In the genomic region with DNA sequence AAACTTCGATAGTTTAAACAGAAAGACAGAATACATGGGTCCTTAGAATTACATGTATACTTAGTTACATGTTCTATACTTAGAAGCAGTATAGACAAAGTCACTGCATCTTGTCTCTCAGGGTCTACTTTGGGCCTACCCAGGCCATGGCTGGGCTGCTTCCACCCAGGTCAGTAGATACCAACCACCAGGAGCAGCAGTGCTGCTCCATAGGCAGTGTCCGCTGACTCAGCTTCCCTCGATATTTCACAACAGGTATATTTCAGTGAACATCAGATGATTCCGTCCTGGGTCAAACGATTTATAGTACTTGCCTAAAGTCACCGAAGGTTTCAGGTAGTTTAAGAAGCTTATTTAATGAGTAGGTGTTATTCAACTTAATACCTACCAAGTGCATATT, we compare ENCODE assay signal across 18 cellular contexts. TPM values are rescaled to one million over a fixed set of nuclear protein-coding genes. Genes with fewer than 3 reads are reported as not detected.
DNase-seq lines count a peak whose midpoint lies in the region; ATAC-seq and TF ChIP-seq lines count a peak whose summit lies in the region.
"Had no signal": no experiment of that assay in that cellular context is flagged by ENCODE, and none has a peak within 500 bp of the region (broad histone marks: within the 10 kb centered on the region; RNA-seq: fewer than 3 reads in every experiment).

No MANE protein-coding gene starts in this region.

- DNase-seq in activated CD8-positive, alpha-beta memory T cell treated with anti-CD3 and anti-CD28 coated beads, Interleukin-2, amount 10 ng/mL, durations not matched to agents 7 days and 5 days = no peak
- no peak for DNase-seq in activated CD8-positive, alpha-beta memory T cell treated with anti-CD3 and anti-CD28 coated beads, Interleukin-2, amount 50 U/mL, for 48 hours
- peak; percentile 46 for DNase-seq in RKO (ENCODE audit: low spot score)
- peak; percentile 26 for DNase-seq in choroid plexus epithelial cell (ENCODE audit: low read depth)
- DNase-seq in trophoblast cell = peak; percentile 23 to 44
- no peak for DNase-seq in effector CD4-positive, alpha-beta T cell
- DNase-seq in midbrain (lab: John Stamatoyannopoulos, UW) = no peak
- no peak for DNase-seq in cortex of kidney (lab: John Stamatoyannopoulos, UW)
- DNase-seq: activated CD4-positive, CD25-positive, alpha-beta regulatory T cell; activated CD8-positive, alpha-beta memory T cell treated with anti-CD3 and anti-CD28 coated beads, Interleukin-2, amount 50 U/mL, for 4 hours; glutamatergic neuron; HCEC 1CT; MV-4-11; NCI-H2081 treated with DMSO at 0.1 percent for 48 hours; NCI-H526 treated with DMSO at 0.1 percent for 48 hours; stimulated activated CD4-positive, alpha-beta T cell treated with anti-CD3 and anti-CD28 coated beads, Interleukin-1b, Interleukin-23, amount 100 ng/mL, for 48 hours had no signal

- TF ChIP-seq CTCF in choroid plexus epithelial cell (conservative IDR thresholded peaks at IDR 0.05; ENCODE audit: low read depth, low read length) = peak; percentile 24

- H3K18ac ChIP-seq in trophoblast cell (ENCODE audit: low read length) = no peak overlapping the region

- H3K27ac ChIP-seq in trophoblast cell (ENCODE audit: low read depth, low read length) = no peak overlapping the region
- H3K27ac ChIP-seq: right atrium auricular region, tibial nerve had no signal

- no peaks in the 10 kb centered on the region for H3K79me1 ChIP-seq in trophoblast cell (ENCODE audit: low read length)

- peaks cover 22 to 52% of the 10 kb centered on the region in 2 experiments for H3K36me3 ChIP-seq in trophoblast cell (ENCODE audit: control insufficient read depth in 1 of 2, insufficient read depth in 2 of 2, low read length in 2 of 2)

- no CpG with 5 or more reads among the region's 6 CpGs for WGBS in trophoblast cell (ENCODE audit: extremely low coverage, insufficient coverage, insufficient read length)

- H3K79me2 ChIP-seq in trophoblast cell (ENCODE audit: control insufficient read depth, insufficient read depth, low read length, poor library complexity) = no peaks in the 10 kb centered on the region

- H3K9me3 Mint-ChIP-seq in activated CD8-positive, alpha-beta memory T cell treated with anti-CD3 and anti-CD28 coated beads, Interleukin-2, amount 10 ng/mL, durations not matched to agents 7 days and 5 days (ENCODE audit: low read depth) = no peaks in the 10 kb centered on the region

- H3K4me3 Mint-ChIP-seq in activated CD8-positive, alpha-beta memory T cell treated with anti-CD3 and anti-CD28 coated beads, Interleukin-2, amount 10 ng/mL, durations not matched to agents 7 days and 5 days = no peak overlapping the region

- H3K9ac ChIP-seq in trophoblast cell (ENCODE audit: low read length) = no peak overlapping the region

- no peak overlapping the region for H2BK120ac ChIP-seq in trophoblast cell (ENCODE audit: insufficient read depth, low read length, poor library complexity)

- H3K9me3 ChIP-seq in trophoblast cell (ENCODE audit: insufficient read depth, low read depth, low read length) = no peaks in the 10 kb centered on the region
- H3K9me3 ChIP-seq: right atrium auricular region, tibial nerve had no signal

- H2BK12ac ChIP-seq in trophoblast cell (ENCODE audit: low read length) = peak overlapping the region; percentile 40

- no peaks in the 10 kb centered on the region for H3K4me1 ChIP-seq in trophoblast cell (ENCODE audit: control insufficient read depth in 1 of 2, insufficient read depth in 2 of 2, low read length in 2 of 2)
- H3K4me1 ChIP-seq: right atrium auricular region, tibial nerve had no signal

- H3K4me3 ChIP-seq in choroid plexus epithelial cell (ENCODE audit: low read depth, low read length) = no peak overlapping the region
- no peak overlapping the region for H3K4me3 ChIP-seq in trophoblast cell (ENCODE audit: low read depth, low read length)
- H3K4me3 ChIP-seq: right atrium auricular region, tibial nerve had no signal

- no peak for ATAC-seq in activated CD8-positive, alpha-beta memory T cell treated with anti-CD3 and anti-CD28 coated beads, Interleukin-2, amount 10 ng/mL, durations not matched to agents 7 days and 5 days

- H3K27me3 Mint-ChIP-seq in activated CD8-positive, alpha-beta memory T cell treated with anti-CD3 and anti-CD28 coated beads, Interleukin-2, amount 10 ng/mL, durations not matched to agents 7 days and 5 days = no peaks in the 10 kb centered on the region

- no peaks in the 10 kb centered on the region for H3K27me3 ChIP-seq in trophoblast cell (ENCODE audit: insufficient read depth, low read length)
- H3K27me3 ChIP-seq: right atrium auricular region, tibial nerve had no signal

- no peak overlapping the region for H2AK5ac ChIP-seq in trophoblast cell (ENCODE audit: low read length)

- H4K8ac ChIP-seq in trophoblast cell (ENCODE audit: low read depth, low read length) = no peak overlapping the region

- H2BK5ac ChIP-seq in trophoblast cell (ENCODE audit: low read depth, low read length, poor library complexity) = no peak overlapping the region

- H3K4me2 ChIP-seq in trophoblast cell (ENCODE audit: low read length) = no peak overlapping the region

- peaks cover 73% of the 10 kb centered on the region for H3K36me3 Mint-ChIP-seq in activated CD8-positive, alpha-beta memory T cell treated with anti-CD3 and anti-CD28 coated beads, Interleukin-2, amount 10 ng/mL, durations not matched to agents 7 days and 5 days

- no peak overlapping the region for H3K23ac ChIP-seq in trophoblast cell (ENCODE audit: low read length)

- H3K14ac ChIP-seq in trophoblast cell (ENCODE audit: low read length) = no peak overlapping the region

- CTCF ChIA-PET in activated CD8-positive, alpha-beta memory T cell treated with anti-CD3 and anti-CD28 coated beads, Interleukin-2, amount 10 ng/mL, durations not matched to agents 7 days and 5 days (lab: Charles Lee) = interaction anchor here (0.6 to 4.1 kb wide), 5 partner anchors 16 to 478 kb away, joined by 3 to 23 read pairs (median 4); no protein-coding TSS in a partner anchor

- H3K27ac Mint-ChIP-seq in activated CD8-positive, alpha-beta memory T cell treated with anti-CD3 and anti-CD28 coated beads, Interleukin-2, amount 10 ng/mL, durations not matched to agents 7 days and 5 days = peak overlapping the region; percentile 86

- H4K91ac ChIP-seq in trophoblast cell (ENCODE audit: low read depth, low read length) = no peak overlapping the region

- no peak overlapping the region for H4K12ac ChIP-seq in trophoblast cell (ENCODE audit: low read depth, low read length)

- no peak overlapping the region for H3K4ac ChIP-seq in trophoblast cell (ENCODE audit: low read depth, low read length)

- H2AFZ ChIP-seq in trophoblast cell (ENCODE audit: insufficient read depth, low read length, poor library complexity) = no peak overlapping the region

- H3K4me1 Mint-ChIP-seq in activated CD8-positive, alpha-beta memory T cell treated with anti-CD3 and anti-CD28 coated beads, Interleukin-2, amount 10 ng/mL, durations not matched to agents 7 days and 5 days = peaks cover 44% of the 10 kb centered on the region

RNA-seq across cellular contexts. Expression of gene IARS1, which starts 18.0 kb away (rescaled TPM):
- total RNA-seq in activated CD8-positive, alpha-beta memory T cell treated with anti-CD3 and anti-CD28 coated beads, Interleukin-2, amount 10 ng/mL, durations not matched to agents 7 days and 5 days = 100 to 1,000 TPM; 146 to 179 TPM
- polyA plus RNA-seq in trophoblast cell (2013) = 77.3 and 78.9 TPM in 2 replicates

RNA-seq across cellular contexts. Expression of gene NOL8, which starts 49.6 kb away (rescaled TPM):
- 10 to 100 TPM; 59.7 to 64.1 TPM for total RNA-seq in activated CD8-positive, alpha-beta memory T cell treated with anti-CD3 and anti-CD28 coated beads, Interleukin-2, amount 10 ng/mL, durations not matched to agents 7 days and 5 days
- 25.1 and 25.8 TPM in 2 replicates for polyA plus RNA-seq in trophoblast cell (2013)

RNA-seq across cellular contexts. Expression of gene CENPP, which starts 50.2 kb away (rescaled TPM):
- total RNA-seq in activated CD8-positive, alpha-beta memory T cell treated with anti-CD3 and anti-CD28 coated beads, Interleukin-2, amount 10 ng/mL, durations not matched to agents 7 days and 5 days = 10 to 100 TPM; 22.8 to 38.3 TPM
- polyA plus RNA-seq in trophoblast cell (2013) = 9.6 and 9.7 TPM in 2 replicates

Comparison
In these comparisons a context has a peak if more than half of its experiments do, and no peak if none do; other contexts are left out.
1. DNase-seq: peak in RKO (single experiment), choroid plexus epithelial cell (single experiment) and trophoblast cell (2 of 2); none in activated CD8-positive, alpha-beta memory T cell treated with anti-CD3 and anti-CD28 coated beads, Interleukin-2, amount 10 ng/mL, durations not matched to agents 7 days and 5 days (single experiment), activated CD8-positive, alpha-beta memory T cell treated with anti-CD3 and anti-CD28 coated beads, Interleukin-2, amount 50 U/mL, for 48 hours (single experiment), effector CD4-positive, alpha-beta T cell (single experiment), midbrain (single experiment) and cortex of kidney (single experiment).